Comparison of ENCODE assay signal across 33 cellular contexts in the genomic region with DNA sequence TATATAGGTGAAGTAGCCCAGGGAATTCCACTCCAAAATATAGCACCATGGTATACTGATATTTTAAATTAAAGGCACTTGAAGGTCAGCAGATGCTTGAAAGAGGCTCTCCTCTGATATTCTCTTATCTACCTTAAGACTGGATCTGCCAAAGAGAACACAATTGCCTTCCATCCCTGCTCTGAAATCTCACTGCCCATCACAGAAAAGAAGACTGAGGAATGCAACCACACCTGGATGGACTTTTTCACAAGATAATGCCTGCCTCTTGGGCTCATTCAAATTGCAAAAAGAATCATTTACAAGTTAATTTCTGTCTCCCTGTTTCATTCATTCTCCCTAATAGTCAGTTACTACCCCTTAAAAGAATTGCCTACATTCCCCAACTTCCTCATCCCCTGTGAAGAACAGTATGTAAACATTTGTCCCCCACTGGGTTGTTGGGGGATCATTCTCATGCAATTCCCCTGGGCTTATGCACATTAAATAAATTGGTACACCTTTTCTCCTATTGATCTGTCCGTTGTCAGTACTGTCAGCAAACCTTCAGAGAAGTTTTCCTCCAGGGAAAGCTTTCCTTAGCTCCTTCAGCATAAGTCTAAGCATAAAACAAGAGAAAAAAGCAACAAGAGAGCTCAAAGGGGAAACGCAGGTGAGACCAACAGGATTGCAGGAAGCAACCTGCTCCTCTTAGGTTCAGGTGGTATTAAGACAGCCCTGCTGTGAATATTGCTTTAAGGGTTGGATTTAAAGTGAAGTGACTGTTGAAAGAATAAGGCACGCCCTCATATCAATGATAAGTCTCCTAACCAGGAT.
"Had no signal": no experiment of that assay in that cellular context is flagged by ENCODE, and none has a peak within 500 bp of the region (broad histone marks: within the 10 kb centered on the region; RNA-seq: fewer than 3 reads in every experiment).

No MANE protein-coding gene starts in this region.

- H3K27me3 ChIP-seq: adrenal gland, body of pancreas, ovary, testis, transverse colon, uterus had no signal

- H3K4me3 ChIP-seq: adrenal gland, body of pancreas, ovary, skin epidermis, testis, transverse colon, uterus had no signal

- H3K36me3 Mint-ChIP-seq: activated CD4-positive, alpha-beta memory T cell treated with anti-CD3 and anti-CD28 coated beads for 36 hours; activated naive CD8-positive, alpha-beta T cell treated with anti-CD3 and anti-CD28 coated beads for 36 hours; mesothelial cell of epicardium had no signal

- H3K4me1 ChIP-seq: adrenal gland, testis, transverse colon, uterus had no signal

- H3K27ac ChIP-seq: adrenal gland, body of pancreas, epithelial cell of prostate, ovary, skin epidermis, testis, transverse colon, uterus, VCaP had no signal

- H3K36me3 ChIP-seq: adrenal gland, ovary, transverse colon, uterus had no signal

- H3K4me1 Mint-ChIP-seq: activated naive CD8-positive, alpha-beta T cell treated with anti-CD3 and anti-CD28 coated beads for 36 hours; naive B cell had no signal

- H3K9me3 ChIP-seq: adrenal gland, ovary, testis, transverse colon, uterus had no signal

- H3K27me3 Mint-ChIP-seq: activated CD4-positive, alpha-beta memory T cell treated with anti-CD3 and anti-CD28 coated beads for 36 hours; activated naive CD8-positive, alpha-beta T cell treated with anti-CD3 and anti-CD28 coated beads for 36 hours; progenitor cell of endocrine pancreas had no signal

- H3K4me3 Mint-ChIP-seq: activated CD4-positive, alpha-beta memory T cell treated with anti-CD3 and anti-CD28 coated beads for 36 hours; activated naive CD4-positive, alpha-beta T cell treated with anti-CD3 and anti-CD28 coated beads for 36 hours; activated naive CD8-positive, alpha-beta T cell treated with anti-CD3 and anti-CD28 coated beads for 36 hours; activated T-helper 1 cell treated with anti-CD3 and anti-CD28 coated beads, Interleukin-12 subunit alpha, Interleukin-12 subunit beta, Interleukin-2, Interleukin-4 antibody, amounts not matched to agents 30 ng/mL and 10 ng/mL and 1 ng/mL, durations not matched to agents 14 hours and 24 hours and 36 hours; mesothelial cell of epicardium; naive B cell; T-helper 1 cell treated with Interleukin-12 subunit alpha and Interleukin-12 subunit beta and Interleukin-4 antibody, amounts not matched to agents 30 μg/mL and 1 μg/mL, for 36 hours had no signal

- DNase-seq: activated CD4-positive, alpha-beta memory T cell treated with anti-CD3 and anti-CD28 coated beads for 36 hours; activated CD4-positive, alpha-beta T cell treated with anti-CD3 and anti-CD28 coated beads for 48 hours; activated CD8-positive, alpha-beta memory T cell treated with anti-CD3 and anti-CD28 coated beads, Interleukin-2, amount 50 U/mL, for 4 hours; activated effector memory CD4-positive, alpha-beta T cell treated with anti-CD3 and anti-CD28 coated beads, Interleukin-2, amount 50 U/mL, for 16 hours; activated naive CD4-positive, alpha-beta T cell treated with anti-CD3 and anti-CD28 coated beads for 36 hours; activated naive CD8-positive, alpha-beta T cell treated with anti-CD3 and anti-CD28 coated beads for 36 hours; activated T-cell treated with anti-CD3 and anti-CD28 coated beads, Interleukin-2, amount 50 U/mL, for 1 hour; adrenal gland; aorta; body of pancreas; dermis blood vessel endothelial cell; effector CD4-positive, alpha-beta T cell; kidney; left colon; mammary epithelial cell; naive B cell; ovary; stimulated activated CD4-positive, alpha-beta T cell treated with anti-CD3 and anti-CD28 coated beads, Interleukin-12 subunit alpha, Interleukin-12 subunit beta, amount 100 ng/mL, for 4 hours; stimulated activated CD4-positive, alpha-beta T cell treated with anti-CD3 and anti-CD28 coated beads, Interleukin-4, amount 100 ng/mL, for 1 hour; stimulated activated naive CD8-positive, alpha-beta T cell treated with anti-CD3 and anti-CD28 coated beads, Interleukin-15, Interleukin-2, amounts not matched to agents 100 U/mL and 50 U/mL, for 24 hours; T-helper 9 cell; testis; transverse colon; uterus had no signal

- H3K9me3 Mint-ChIP-seq: activated naive CD8-positive, alpha-beta T cell treated with anti-CD3 and anti-CD28 coated beads for 36 hours; activated T-helper 1 cell treated with anti-CD3 and anti-CD28 coated beads, Interleukin-12 subunit alpha, Interleukin-12 subunit beta, Interleukin-2, Interleukin-4 antibody, amounts not matched to agents 30 ng/mL and 10 ng/mL and 1 ng/mL, durations not matched to agents 14 hours and 24 hours and 36 hours had no signal

- H3K27ac Mint-ChIP-seq: activated CD4-positive, alpha-beta memory T cell treated with anti-CD3 and anti-CD28 coated beads for 36 hours; activated naive CD4-positive, alpha-beta T cell treated with anti-CD3 and anti-CD28 coated beads for 36 hours; activated naive CD8-positive, alpha-beta T cell treated with anti-CD3 and anti-CD28 coated beads for 36 hours; activated T-helper 1 cell treated with anti-CD3 and anti-CD28 coated beads, Interleukin-12 subunit alpha, Interleukin-12 subunit beta, Interleukin-2, Interleukin-4 antibody, amounts not matched to agents 30 ng/mL and 10 ng/mL and 1 ng/mL, durations not matched to agents 14 hours and 24 hours and 36 hours; mesothelial cell of epicardium; progenitor cell of endocrine pancreas; T-helper 1 cell treated with Interleukin-12 subunit alpha and Interleukin-12 subunit beta and Interleukin-4 antibody, amounts not matched to agents 30 μg/mL and 1 μg/mL, for 36 hours had no signal

- ATAC-seq: activated CD4-positive, CD25-positive, alpha-beta regulatory T cell treated with anti-CD3 and anti-CD28 coated beads, Interleukin-2, amount 50 U/mL, for 24 hours; body of pancreas; left colon; sciatic nerve; stimulated activated naive CD8-positive, alpha-beta T cell treated with anti-CD3 and anti-CD28 coated beads, Interleukin-15, Interleukin-2, amounts not matched to agents 100 U/mL and 50 U/mL, for 24 hours had no signal
